ENCODE assay signal across 1 cellular context in the genomic region with DNA sequence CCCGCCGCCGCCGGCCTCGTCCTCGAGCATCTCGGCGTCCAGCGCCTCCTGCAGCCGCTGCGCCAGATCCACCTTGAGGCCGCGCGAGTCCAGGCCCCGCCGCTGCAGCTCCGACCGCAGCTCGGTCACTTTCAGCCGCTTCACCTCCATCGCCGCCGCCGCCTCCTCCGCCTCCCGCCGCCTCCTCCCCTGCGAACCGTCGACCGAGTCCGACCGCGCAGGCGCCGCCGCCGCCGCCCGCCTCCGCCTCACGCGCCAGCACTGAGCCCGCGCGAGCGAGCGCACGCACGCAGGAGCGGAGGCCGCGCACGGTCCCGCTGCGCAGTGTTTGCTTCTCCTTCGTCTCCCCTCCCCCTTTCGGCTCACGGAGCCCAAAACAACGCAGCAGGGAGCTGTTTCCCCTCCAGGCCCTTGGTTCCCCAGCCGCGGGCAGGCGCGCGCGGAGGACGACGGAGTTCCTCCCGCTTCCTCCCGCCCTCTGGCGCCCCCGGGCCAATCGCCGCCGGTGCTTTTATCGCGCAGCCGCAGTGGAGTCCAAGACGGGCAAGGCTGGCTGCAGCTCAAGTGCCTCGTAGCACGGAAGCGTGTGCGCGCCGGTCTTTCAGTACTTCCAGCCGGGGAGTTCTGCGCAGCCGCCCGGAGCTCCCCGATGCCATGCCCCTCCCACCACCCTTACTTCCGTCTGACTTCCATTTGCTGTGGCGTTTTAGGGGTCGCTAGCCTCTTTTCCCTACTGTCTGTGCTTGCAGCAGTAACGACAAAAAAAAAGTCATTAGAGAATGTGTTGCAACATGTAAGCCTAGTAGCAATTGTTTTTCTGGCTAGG.
A peak's percentile ranks its signal among the peaks of the same experiment; 100 is the strongest.
TF ChIP-seq lines count a peak whose summit lies in the region.

A gene (minus strand): TSS at position 451 of the 826 bp plus-strand sequence. CDS start 301 bp downstream, at position 150.

TF ChIP-seq in GM12878, 131 proteins besides CTCF, POLR2A, EP300 and RAD21 (continued from another document):
- TF ChIP-seq, protein P1, sequence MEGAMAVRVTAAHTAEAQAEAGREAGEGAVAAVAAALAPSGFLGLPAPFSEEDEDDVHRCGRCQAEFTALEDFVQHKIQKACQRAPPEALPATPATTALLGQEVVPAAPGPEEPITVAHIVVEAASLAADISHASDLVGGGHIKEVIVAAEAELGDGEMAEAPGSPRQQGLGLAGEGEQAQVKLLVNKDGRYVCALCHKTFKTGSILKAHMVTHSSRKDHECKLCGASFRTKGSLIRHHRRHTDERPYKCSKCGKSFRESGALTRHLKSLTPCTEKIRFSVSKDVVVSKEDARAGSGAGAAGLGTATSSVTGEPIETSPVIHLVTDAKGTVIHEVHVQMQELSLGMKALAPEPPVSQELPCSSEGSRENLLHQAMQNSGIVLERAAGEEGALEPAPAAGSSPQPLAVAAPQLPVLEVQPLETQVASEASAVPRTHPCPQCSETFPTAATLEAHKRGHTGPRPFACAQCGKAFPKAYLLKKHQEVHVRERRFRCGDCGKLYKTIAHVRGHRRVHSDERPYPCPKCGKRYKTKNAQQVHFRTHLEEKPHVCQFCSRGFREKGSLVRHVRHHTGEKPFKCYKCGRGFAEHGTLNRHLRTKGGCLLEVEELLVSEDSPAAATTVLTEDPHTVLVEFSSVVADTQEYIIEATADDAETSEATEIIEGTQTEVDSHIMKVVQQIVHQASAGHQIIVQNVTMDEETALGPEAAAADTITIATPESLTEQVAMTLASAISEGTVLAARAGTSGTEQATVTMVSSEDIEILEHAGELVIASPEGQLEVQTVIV (IDR thresholded peaks at IDR 0.05; ENCODE audit: borderline replicate concordance, partially characterized antibody), result peak; percentile 50
- TF ChIP-seq PAX5 (IDR thresholded peaks at IDR 0.05; ENCODE audit: borderline replicate concordance, low read depth, low read length), result no peak; the same call in 1 of the 2 replicates
- TF ChIP-seq, protein P2, sequence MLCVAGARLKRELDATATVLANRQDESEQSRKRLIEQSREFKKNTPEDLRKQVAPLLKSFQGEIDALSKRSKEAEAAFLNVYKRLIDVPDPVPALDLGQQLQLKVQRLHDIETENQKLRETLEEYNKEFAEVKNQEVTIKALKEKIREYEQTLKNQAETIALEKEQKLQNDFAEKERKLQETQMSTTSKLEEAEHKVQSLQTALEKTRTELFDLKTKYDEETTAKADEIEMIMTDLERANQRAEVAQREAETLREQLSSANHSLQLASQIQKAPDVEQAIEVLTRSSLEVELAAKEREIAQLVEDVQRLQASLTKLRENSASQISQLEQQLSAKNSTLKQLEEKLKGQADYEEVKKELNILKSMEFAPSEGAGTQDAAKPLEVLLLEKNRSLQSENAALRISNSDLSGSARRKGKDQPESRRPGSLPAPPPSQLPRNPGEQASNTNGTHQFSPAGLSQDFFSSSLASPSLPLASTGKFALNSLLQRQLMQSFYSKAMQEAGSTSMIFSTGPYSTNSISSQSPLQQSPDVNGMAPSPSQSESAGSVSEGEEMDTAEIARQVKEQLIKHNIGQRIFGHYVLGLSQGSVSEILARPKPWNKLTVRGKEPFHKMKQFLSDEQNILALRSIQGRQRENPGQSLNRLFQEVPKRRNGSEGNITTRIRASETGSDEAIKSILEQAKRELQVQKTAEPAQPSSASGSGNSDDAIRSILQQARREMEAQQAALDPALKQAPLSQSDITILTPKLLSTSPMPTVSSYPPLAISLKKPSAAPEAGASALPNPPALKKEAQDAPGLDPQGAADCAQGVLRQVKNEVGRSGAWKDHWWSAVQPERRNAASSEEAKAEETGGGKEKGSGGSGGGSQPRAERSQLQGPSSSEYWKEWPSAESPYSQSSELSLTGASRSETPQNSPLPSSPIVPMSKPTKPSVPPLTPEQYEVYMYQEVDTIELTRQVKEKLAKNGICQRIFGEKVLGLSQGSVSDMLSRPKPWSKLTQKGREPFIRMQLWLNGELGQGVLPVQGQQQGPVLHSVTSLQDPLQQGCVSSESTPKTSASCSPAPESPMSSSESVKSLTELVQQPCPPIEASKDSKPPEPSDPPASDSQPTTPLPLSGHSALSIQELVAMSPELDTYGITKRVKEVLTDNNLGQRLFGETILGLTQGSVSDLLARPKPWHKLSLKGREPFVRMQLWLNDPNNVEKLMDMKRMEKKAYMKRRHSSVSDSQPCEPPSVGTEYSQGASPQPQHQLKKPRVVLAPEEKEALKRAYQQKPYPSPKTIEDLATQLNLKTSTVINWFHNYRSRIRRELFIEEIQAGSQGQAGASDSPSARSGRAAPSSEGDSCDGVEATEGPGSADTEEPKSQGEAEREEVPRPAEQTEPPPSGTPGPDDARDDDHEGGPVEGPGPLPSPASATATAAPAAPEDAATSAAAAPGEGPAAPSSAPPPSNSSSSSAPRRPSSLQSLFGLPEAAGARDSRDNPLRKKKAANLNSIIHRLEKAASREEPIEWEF (IDR thresholded peaks at IDR 0.05; ENCODE audit: insufficient replicate concordance, low read depth, low read length), result no peak
- no peak for TF ChIP-seq SUZ12 (IDR thresholded peaks at IDR 0.05; ENCODE audit: unreplicated experiment)
- peak; percentile 64 for TF ChIP-seq NR2F1 (conservative IDR thresholded peaks at IDR 0.05)
- TF ChIP-seq MXI1 (IDR thresholded peaks at IDR 0.05; ENCODE audit: low read depth, low read length), result peak; percentile 81
- no peak; the same call in 1 of the 2 replicates for TF ChIP-seq RCOR1 (conservative IDR thresholded peaks at IDR 0.05; ENCODE audit: low read depth, low read length)
- TF ChIP-seq LARP7 (IDR thresholded peaks at IDR 0.05), result peak; percentile 97
- TF ChIP-seq, protein P3, sequence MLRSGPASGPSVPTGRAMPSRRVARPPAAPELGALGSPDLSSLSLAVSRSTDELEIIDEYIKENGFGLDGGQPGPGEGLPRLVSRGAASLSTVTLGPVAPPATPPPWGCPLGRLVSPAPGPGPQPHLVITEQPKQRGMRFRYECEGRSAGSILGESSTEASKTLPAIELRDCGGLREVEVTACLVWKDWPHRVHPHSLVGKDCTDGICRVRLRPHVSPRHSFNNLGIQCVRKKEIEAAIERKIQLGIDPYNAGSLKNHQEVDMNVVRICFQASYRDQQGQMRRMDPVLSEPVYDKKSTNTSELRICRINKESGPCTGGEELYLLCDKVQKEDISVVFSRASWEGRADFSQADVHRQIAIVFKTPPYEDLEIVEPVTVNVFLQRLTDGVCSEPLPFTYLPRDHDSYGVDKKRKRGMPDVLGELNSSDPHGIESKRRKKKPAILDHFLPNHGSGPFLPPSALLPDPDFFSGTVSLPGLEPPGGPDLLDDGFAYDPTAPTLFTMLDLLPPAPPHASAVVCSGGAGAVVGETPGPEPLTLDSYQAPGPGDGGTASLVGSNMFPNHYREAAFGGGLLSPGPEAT (IDR thresholded peaks at IDR 0.05; ENCODE audit: low read depth), result no peak
- no peak; the same call in 1 of the 2 replicates for TF ChIP-seq ZBED1 (IDR thresholded peaks at IDR 0.05; ENCODE audit: borderline replicate concordance)
- TF ChIP-seq, protein P4, sequence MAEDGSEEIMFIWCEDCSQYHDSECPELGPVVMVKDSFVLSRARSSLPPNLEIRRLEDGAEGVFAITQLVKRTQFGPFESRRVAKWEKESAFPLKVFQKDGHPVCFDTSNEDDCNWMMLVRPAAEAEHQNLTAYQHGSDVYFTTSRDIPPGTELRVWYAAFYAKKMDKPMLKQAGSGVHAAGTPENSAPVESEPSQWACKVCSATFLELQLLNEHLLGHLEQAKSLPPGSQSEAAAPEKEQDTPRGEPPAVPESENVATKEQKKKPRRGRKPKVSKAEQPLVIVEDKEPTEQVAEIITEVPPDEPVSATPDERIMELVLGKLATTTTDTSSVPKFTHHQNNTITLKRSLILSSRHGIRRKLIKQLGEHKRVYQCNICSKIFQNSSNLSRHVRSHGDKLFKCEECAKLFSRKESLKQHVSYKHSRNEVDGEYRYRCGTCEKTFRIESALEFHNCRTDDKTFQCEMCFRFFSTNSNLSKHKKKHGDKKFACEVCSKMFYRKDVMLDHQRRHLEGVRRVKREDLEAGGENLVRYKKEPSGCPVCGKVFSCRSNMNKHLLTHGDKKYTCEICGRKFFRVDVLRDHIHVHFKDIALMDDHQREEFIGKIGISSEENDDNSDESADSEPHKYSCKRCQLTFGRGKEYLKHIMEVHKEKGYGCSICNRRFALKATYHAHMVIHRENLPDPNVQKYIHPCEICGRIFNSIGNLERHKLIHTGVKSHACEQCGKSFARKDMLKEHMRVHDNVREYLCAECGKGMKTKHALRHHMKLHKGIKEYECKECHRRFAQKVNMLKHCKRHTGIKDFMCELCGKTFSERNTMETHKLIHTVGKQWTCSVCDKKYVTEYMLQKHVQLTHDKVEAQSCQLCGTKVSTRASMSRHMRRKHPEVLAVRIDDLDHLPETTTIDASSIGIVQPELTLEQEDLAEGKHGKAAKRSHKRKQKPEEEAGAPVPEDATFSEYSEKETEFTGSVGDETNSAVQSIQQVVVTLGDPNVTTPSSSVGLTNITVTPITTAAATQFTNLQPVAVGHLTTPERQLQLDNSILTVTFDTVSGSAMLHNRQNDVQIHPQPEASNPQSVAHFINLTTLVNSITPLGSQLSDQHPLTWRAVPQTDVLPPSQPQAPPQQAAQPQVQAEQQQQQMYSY (CRISPR knock-in tag; IDR thresholded peaks at IDR 0.05), result no peak
- no peak for TF ChIP-seq CHD4 (IDR thresholded peaks at IDR 0.05)
- TF ChIP-seq PML (IDR thresholded peaks at IDR 0.05; ENCODE audit: low read length), result peak; percentile 96
- no peak for TF ChIP-seq JUND (IDR thresholded peaks at IDR 0.05; ENCODE audit: low read depth, low read length)
- no peak for TF ChIP-seq FOXK2 (IDR thresholded peaks at IDR 0.05)
- TF ChIP-seq STAT3 (IDR thresholded peaks at IDR 0.05; ENCODE audit: low read depth, low read length), result no peak
- no peak; the same call in 1 of the 2 replicates for TF ChIP-seq TCF3 (IDR thresholded peaks at IDR 0.05; ENCODE audit: borderline replicate concordance, insufficient read depth, low read depth, low read length)
- TF ChIP-seq TARDBP (IDR thresholded peaks at IDR 0.05; ENCODE audit: borderline replicate concordance), result no peak
